ENCODE assay signal across 13 cellular contexts in genomic region chr4:147793569-147793968, GRCh38.
DNase-seq lines count a peak whose midpoint lies in the region; ATAC-seq and TF ChIP-seq lines count a peak whose summit lies in the region.
"Had no signal": no experiment of that assay in that cellular context is flagged by ENCODE, and none has a peak within 500 bp of the region (broad histone marks: within the 10 kb centered on the region; RNA-seq: fewer than 3 reads in every experiment).

No MANE protein-coding gene starts in this region.

- DNase-seq in CD8-positive, alpha-beta memory T cell = no peak
- no peak for DNase-seq in PC-3
- DNase-seq in epithelial cell of prostate (ENCODE audit: low read depth, low spot score) = no peak
- DNase-seq in nephron progenitor cell = no peak
- no peak for DNase-seq in HuH-7 (ENCODE audit: low spot score)
- no peak for DNase-seq in RKO (ENCODE audit: low spot score)
- no peak for DNase-seq in activated effector memory CD4-positive, alpha-beta T cell treated with Interleukin-2 at 50 U/mL for 16 hours
- DNase-seq in NCI-H128 (lab: John Stamatoyannopoulos, UW; ENCODE audit: unreplicated experiment) = no peak
- DNase-seq: kidney; NCI-H524; stimulated activated CD4-positive, alpha-beta T cell treated with anti-CD3 and anti-CD28 coated beads, Interleukin-4, amount 100 ng/mL, for 4 hours had no signal

- TF ChIP-seq CTCF in PC-3 (conservative IDR thresholded peaks at IDR 0.05; ENCODE audit: low read depth, low read length) (no peak), nephron progenitor cell (IDR thresholded peaks at IDR 0.05) (no peak)

- H3F3A ChIP-seq in PC-3 (ENCODE audit: low read length, unreplicated experiment) = no peaks in the 10 kb centered on the region

- H3K4me1 ChIP-seq in CD8-positive, alpha-beta memory T cell (ENCODE audit: insufficient read depth, low read length) = peaks cover 24% of the 10 kb centered on the region
- peaks cover 59% of the 10 kb centered on the region for H3K4me1 ChIP-seq in PC-3 (ENCODE audit: insufficient read depth, low read length)
- H3K4me1 ChIP-seq: breast epithelium had no signal

- H3K4me1 Mint-ChIP-seq in CD8-positive, alpha-beta memory T cell = peaks cover 35 to 40% (median 39%) of the 10 kb centered on the region in 3 donors
- peaks cover 47% of the 10 kb centered on the region for H3K4me1 Mint-ChIP-seq in nephron progenitor cell

- no peaks in the 10 kb centered on the region for H3K27me3 Mint-ChIP-seq in CD8-positive, alpha-beta memory T cell
- H3K27me3 Mint-ChIP-seq in nephron progenitor cell (ENCODE audit: low read depth, poor library complexity) = no peaks in the 10 kb centered on the region

- H3K9me2 ChIP-seq in PC-3 (replicated peaks; ENCODE audit: low read length) = no peaks in the 10 kb centered on the region

- 0 out of 2 replicates have a peak, but pooled peaks have one; percentile 10 for ATAC-seq in PC-3

- peak overlapping the region; percentile 66 for H3K4me2 ChIP-seq in PC-3 (ENCODE audit: low read length)

- no peak overlapping the region for H3K27ac ChIP-seq in CD8-positive, alpha-beta memory T cell (ENCODE audit: low read depth, low read length)
- H3K27ac ChIP-seq in PC-3 (ENCODE audit: low read length) = peak overlapping the region; percentile 43
- peak overlapping the region; percentile 57 for H3K27ac ChIP-seq in epithelial cell of prostate
- H3K27ac ChIP-seq: breast epithelium, parathyroid adenoma had no signal

- H3K27me3 ChIP-seq in CD8-positive, alpha-beta memory T cell (ENCODE audit: insufficient read depth, low read length, poor library complexity, severe bottlenecking) = no peaks in the 10 kb centered on the region
- no peaks in the 10 kb centered on the region for H3K27me3 ChIP-seq in PC-3 (ENCODE audit: low read length)
- H3K27me3 ChIP-seq: breast epithelium had no signal

- 0 out of 2 replicates have a peak overlapping the region, but pooled peaks have one; percentile 5 for H2AFZ ChIP-seq in PC-3 (ENCODE audit: low read length)
- H2AFZ ChIP-seq: parathyroid adenoma had no signal

- H3K27ac Mint-ChIP-seq in CD8-positive, alpha-beta memory T cell = peak overlapping the region in 7 of 8 donors; percentile 16 to 78 (median 70)
- peak overlapping the region; percentile 92 for H3K27ac Mint-ChIP-seq in nephron progenitor cell

- H3K4me3 Mint-ChIP-seq in CD8-positive, alpha-beta memory T cell = peak overlapping the region; percentile 24 to 87 (median 74)
- H3K4me3 Mint-ChIP-seq in nephron progenitor cell = no peak overlapping the region

- no peaks in the 10 kb centered on the region for H4K20me1 ChIP-seq in PC-3 (ENCODE audit: low read length)

- H3K9ac ChIP-seq in PC-3 (ENCODE audit: low read length) = no peak overlapping the region
- H3K9ac ChIP-seq: parathyroid adenoma had no signal

- BruUV-seq in PC-3 (replicated peaks; lab: Mats Ljungman, UMichigan) = no TSS peak

- H3K9me3 ChIP-seq in CD8-positive, alpha-beta memory T cell (ENCODE audit: low read length) = no peaks in the 10 kb centered on the region
- H3K9me3 ChIP-seq in PC-3 (ENCODE audit: low read length) = no peaks in the 10 kb centered on the region
- H3K9me3 ChIP-seq: breast epithelium had no signal

- H3K9me3 Mint-ChIP-seq in CD8-positive, alpha-beta memory T cell = no peaks in the 10 kb centered on the region
- H3K9me3 Mint-ChIP-seq in nephron progenitor cell = no peaks in the 10 kb centered on the region

- POLR2A ChIA-PET in CD8-positive, alpha-beta memory T cell (lab: Charles Lee) = no interaction called here
- POLR2A ChIA-PET in PC-3 (lab: Charles Lee; ENCODE audit: unreplicated experiment) = no interaction called here

- intact Hi-C loops in PC-3 (cut with micrococcal nuclease) = no loop called here

- peaks cover 0 to 1% (median 0%) of the 10 kb centered on the region in 3 donors for H3K36me3 Mint-ChIP-seq in CD8-positive, alpha-beta memory T cell
- peaks cover 14% of the 10 kb centered on the region for H3K36me3 Mint-ChIP-seq in nephron progenitor cell (ENCODE audit: low read depth)

- peaks cover 40% of the 10 kb centered on the region for H3K79me2 ChIP-seq in PC-3 (ENCODE audit: low read length)

- H3K4me3 ChIP-seq in CD8-positive, alpha-beta memory T cell (ENCODE audit: low read length) = no peak overlapping the region
- peak overlapping the region; percentile 20; the same call in 1 of the 2 replicates for H3K4me3 ChIP-seq in PC-3 (ENCODE audit: low read length)
- H3K4me3 ChIP-seq: breast epithelium had no signal

- CTCF ChIA-PET in CD8-positive, alpha-beta memory T cell (lab: Charles Lee) = no interaction called here
- CTCF ChIA-PET in PC-3 (lab: Charles Lee) = no interaction called here

- no peaks in the 10 kb centered on the region for H3K36me3 ChIP-seq in CD8-positive, alpha-beta memory T cell (ENCODE audit: insufficient read depth, low read length)
- H3K36me3 ChIP-seq in PC-3 (ENCODE audit: low read depth, low read length) = no peaks in the 10 kb centered on the region
- H3K36me3 ChIP-seq: breast epithelium had no signal
